ENCODE assay signal across 11 cellular contexts in the genomic region with DNA sequence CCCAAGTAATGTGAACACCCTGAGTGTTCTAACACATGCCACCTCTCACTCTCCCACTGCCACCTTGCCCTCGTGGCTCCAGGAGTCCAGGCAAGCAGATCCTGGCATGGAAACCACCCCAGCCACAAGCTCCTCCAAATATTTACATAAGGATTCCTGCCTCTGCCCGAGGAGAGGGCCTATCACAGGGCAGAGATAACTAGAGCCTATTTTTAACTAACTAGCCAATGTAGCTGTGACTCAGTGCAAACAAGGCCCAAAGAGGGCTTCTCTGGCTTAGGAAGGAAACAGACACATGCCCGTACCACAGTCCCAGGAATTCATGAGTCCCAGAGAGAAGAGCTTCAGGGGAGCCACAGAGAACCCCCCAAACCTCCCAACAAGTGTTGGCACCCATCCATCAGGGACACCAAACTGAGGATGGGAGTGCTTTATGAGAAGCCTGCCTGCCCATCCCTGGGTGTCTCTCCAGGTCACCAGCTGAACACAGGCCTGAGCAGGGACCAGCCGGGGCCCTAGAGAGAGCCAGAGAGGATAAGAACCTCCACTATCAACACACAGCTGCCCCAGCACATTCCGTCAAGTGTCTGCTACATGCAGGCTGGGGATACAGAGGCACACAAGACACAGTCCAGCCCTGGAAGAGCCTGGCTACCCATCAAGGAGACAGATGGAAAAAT. TPM values are rescaled to one million over a fixed set of nuclear protein-coding genes. Genes with fewer than 3 reads are reported as not detected.
DNase-seq lines count a peak whose midpoint lies in the region; ATAC-seq, FAIRE-seq and TF ChIP-seq lines count a peak whose summit lies in the region.
"Had no signal": no experiment of that assay in that cellular context is flagged by ENCODE, and none has a peak within 500 bp of the region (broad histone marks: within the 10 kb centered on the region; RNA-seq: fewer than 3 reads in every experiment).

No MANE protein-coding gene starts in this region.

- no peak for TF ChIP-seq POLR2A in upper lobe of left lung (IDR thresholded peaks at IDR 0.05)

- intact Hi-C loops in activated CD4-positive, alpha-beta T cell treated with anti-CD3 and anti-CD28 coated beads for 36 hours (cut with DNase I, micrococcal nuclease) = no loop called here
- intact Hi-C loops in kidney (cut with DNase I) = no loop called here

- H3K36me3 ChIP-seq in kidney (ENCODE audit: control insufficient read depth in 1 of 2, insufficient read depth in 2 of 2, low read length in 2 of 2) = peaks cover 13 to 35% of the 10 kb centered on the region in 2 donors
- peaks cover 8 to 34% (median 28%) of the 10 kb centered on the region in 4 donors for H3K36me3 ChIP-seq in upper lobe of left lung

- H3K27me3 ChIP-seq in upper lobe of left lung = no peaks in the 10 kb centered on the region
- H3K27me3 ChIP-seq: BLaER1 had no signal

- H3K27ac ChIP-seq in angular gyrus (ENCODE audit: low read depth, low read length) = peak overlapping the region; percentile 37
- H3K27ac ChIP-seq in kidney (ENCODE audit: low read depth in 2 of 2, low read length in 2 of 2) = no peak overlapping the region
- peak overlapping the region; percentile 77 to 86 (median 79) for H3K27ac ChIP-seq in upper lobe of left lung
- H3K27ac ChIP-seq: BLaER1 had no signal

- peaks cover 38% of the 10 kb centered on the region for H3K36me3 Mint-ChIP-seq in activated CD4-positive, alpha-beta T cell treated with anti-CD3 and anti-CD28 coated beads for 36 hours (ENCODE audit: low read depth)

- no peak overlapping the region for H3K4me3 Mint-ChIP-seq in activated CD4-positive, alpha-beta T cell treated with anti-CD3 and anti-CD28 coated beads for 36 hours

- H3K4me1 Mint-ChIP-seq in activated CD4-positive, alpha-beta T cell treated with anti-CD3 and anti-CD28 coated beads for 36 hours = peaks cover 38% of the 10 kb centered on the region

- FAIRE-seq in kidney (lab: Jason Lieb, UNC) = no peak

- ATAC-seq in activated CD4-positive, alpha-beta T cell treated with anti-CD3 and anti-CD28 coated beads for 36 hours = no peak
- ATAC-seq in upper lobe of left lung (ENCODE audit: low FRiP score in 2 of 2) = peak; percentile 48 to 79
- ATAC-seq in HG03095 (IDR thresholded peaks at IDR 0.05; ENCODE audit: unreplicated experiment) = no peak

- POLR2A ChIA-PET in activated CD4-positive, alpha-beta T cell treated with anti-CD3 and anti-CD28 coated beads for 36 hours (lab: Charles Lee) = no interaction called here

- no peak for DNase-seq in activated CD4-positive, alpha-beta T cell treated with anti-CD3 and anti-CD28 coated beads for 36 hours
- no peak for DNase-seq in activated CD4-positive, alpha-beta T cell treated with anti-CD3 and anti-CD28 coated beads, Interleukin-2, amount 50 U/mL, for 48 hours
- DNase-seq in kidney (peak; percentile 61), upper lobe of left lung (peak in 1 of 2 donors; percentile 80), cerebellar nuclear complex (lab: John Stamatoyannopoulos, UW) (no peak)
- no peak for DNase-seq in effector CD8-positive, alpha-beta T cell (lab: John Stamatoyannopoulos, UW)
- DNase-seq: activated CD4-positive, alpha-beta T cell treated with anti-CD3 and anti-CD28 coated beads for 4 hours had no signal

- H3K4me1 ChIP-seq in kidney (ENCODE audit: control insufficient read depth in 1 of 2, insufficient read depth in 1 of 2, low read depth in 1 of 2, low read length in 2 of 2) (peaks cover 17 to 20% of the 10 kb centered on the region in 2 donors), upper lobe of left lung (peaks cover 41 to 71% (median 52%) of the 10 kb centered on the region in 4 donors)

- H3K9ac ChIP-seq in kidney (ENCODE audit: low read length in 2 of 2) = no peak overlapping the region
- H3K9ac ChIP-seq: BLaER1 had no signal

- TF ChIP-seq EP300 in upper lobe of left lung (IDR thresholded peaks at IDR 0.05) = no peak

- no peaks in the 10 kb centered on the region for H3K9me3 Mint-ChIP-seq in activated CD4-positive, alpha-beta T cell treated with anti-CD3 and anti-CD28 coated beads for 36 hours (ENCODE audit: low read depth)

- no peaks in the 10 kb centered on the region for H3K27me3 Mint-ChIP-seq in activated CD4-positive, alpha-beta T cell treated with anti-CD3 and anti-CD28 coated beads for 36 hours

- H3K27ac Mint-ChIP-seq in activated CD4-positive, alpha-beta T cell treated with anti-CD3 and anti-CD28 coated beads for 36 hours = peak overlapping the region; percentile 22

- WGBS in upper lobe of left lung, 2 donors = 46 to 48% methylated on average over 5 of the region's 5 CpGs

- H3K4me3 ChIP-seq in kidney (ENCODE audit: low read length in 2 of 2) (no peak overlapping the region), upper lobe of left lung (no peak overlapping the region)
- H3K4me3 ChIP-seq: BLaER1 had no signal

- no peaks in the 10 kb centered on the region for H3K9me3 ChIP-seq in kidney (ENCODE audit: control insufficient read depth in 1 of 2, low read length in 2 of 2)
- H3K9me3 ChIP-seq in upper lobe of left lung = no peaks in the 10 kb centered on the region
- H3K9me3 ChIP-seq: BLaER1 had no signal

- CTCF ChIA-PET in activated CD4-positive, alpha-beta T cell treated with anti-CD3 and anti-CD28 coated beads for 36 hours (lab: Charles Lee) = no interaction called here

- no peak for TF ChIP-seq CTCF in kidney (IDR thresholded peaks at IDR 0.05; ENCODE audit: borderline replicate concordance, extremely low read depth, insufficient read depth)
- no peak for TF ChIP-seq CTCF in upper lobe of left lung (IDR thresholded peaks at IDR 0.05)

RNA-seq across cellular contexts. Expression of a gene that starts 9.2 kb away (rescaled TPM):
- total RNA-seq in activated CD4-positive, alpha-beta T cell treated with anti-CD3 and anti-CD28 coated beads for 36 hours = 10 to 100 TPM in 1 of 2 experiments, 1 to 10 TPM in 1; 8.2 to 10.6 TPM
- total RNA-seq in kidney (39.1 TPM), upper lobe of left lung (10 to 100 TPM; 37.5 to 84.9 (median 45.3) TPM)
- polyA plus RNA-seq in kidney (ENCODE audit: insufficient read depth, low read depth, low replicate concordance) = 11.1 TPM

RNA-seq across cellular contexts. Expression of a gene that starts 40.8 kb away (rescaled TPM):
- total RNA-seq in activated CD4-positive, alpha-beta T cell treated with anti-CD3 and anti-CD28 coated beads for 36 hours = not detected
- total RNA-seq in kidney (1.4 TPM), upper lobe of left lung (under 1 TPM in 4 of 6 donors, not detected in 2; 0.15 to 0.47 (median 0.28) TPM)
- polyA plus RNA-seq in kidney (ENCODE audit: insufficient read depth, low read depth, low replicate concordance) = not detected
- polyA plus RNA-seq: neural cell had no signal

RNA-seq across cellular contexts. Expression of a gene that starts 43.2 kb away (rescaled TPM):
- total RNA-seq in activated CD4-positive, alpha-beta T cell treated with anti-CD3 and anti-CD28 coated beads for 36 hours = under 1 TPM; 0.42 to 0.85 TPM
- total RNA-seq in kidney (2.7 TPM), upper lobe of left lung (10 to 100 TPM in 1 of 6 donors, 1 to 10 TPM in 5; 2.1 to 10.2 (median 3.0) TPM)
- polyA plus RNA-seq in kidney (ENCODE audit: insufficient read depth, low read depth, low replicate concordance) = 0.39 TPM
- polyA plus RNA-seq: neural cell had no signal

Comparison
In these comparisons a context has a peak if more than half of its experiments do, and no peak if none do; other contexts are left out.
1. ATAC-seq: peak in upper lobe of left lung (2 of 2); none in activated CD4-positive, alpha-beta T cell treated with anti-CD3 and anti-CD28 coated beads for 36 hours (single experiment) and HG03095 (single experiment).
2. H3K27ac ChIP-seq: peak in angular gyrus (single experiment) and upper lobe of left lung (4 of 4); none in kidney (0 of 2).